1 cellular context compared by ENCODE assay signal in genomic region chr6:14123331-14124105, GRCh38.
TF ChIP-seq lines count a peak whose summit lies in the region.

No MANE protein-coding gene starts in this region.

TF ChIP-seq in WTC11, 78 proteins besides CTCF, POLR2A, EP300 and RAD21 (continued from another document):
- TF ChIP-seq KAT7 (CRISPR knock-in tag; IDR thresholded peaks at IDR 0.05; ENCODE audit: borderline replicate concordance) (no peak), FOXP1 (CRISPR knock-in tag; IDR thresholded peaks at IDR 0.05; ENCODE audit: borderline replicate concordance) (no peak), ELF4 (CRISPR knock-in tag; IDR thresholded peaks at IDR 0.05; ENCODE audit: low read depth) (no peak)
